In genomic region chr5:111135946-111136345, GRCh38 we compare ENCODE assay signal across 17 cellular contexts. TPM values are rescaled to one million over a fixed set of nuclear protein-coding genes. Genes with fewer than 3 reads are reported as not detected.
A peak's percentile ranks its signal among the peaks of the same experiment; 100 is the strongest.
DNase-seq lines count a peak whose midpoint lies in the region; ATAC-seq, FAIRE-seq and TF ChIP-seq lines count a peak whose summit lies in the region.
"Had no signal": no experiment of that assay in that cellular context is flagged by ENCODE, and none has a peak within 500 bp of the region (broad histone marks: within the 10 kb centered on the region; RNA-seq: fewer than 3 reads in every experiment).

No MANE protein-coding gene starts in this region.

- no peak overlapping the region for H2AK5ac ChIP-seq in H1 (ENCODE audit: low read depth, low read length)

- H2BK20ac ChIP-seq in H1 (ENCODE audit: low read length), result no peak overlapping the region

- H3K79me2 ChIP-seq in H1 (ENCODE audit: control insufficient read depth in 1 of 2, insufficient read depth in 2 of 2, low read length in 2 of 2) (no peaks in the 10 kb centered on the region), osteoblast (ENCODE audit: insufficient read depth, low read length) (no peaks in the 10 kb centered on the region)

- H4K8ac ChIP-seq in H1 (ENCODE audit: extremely low read depth, insufficient read depth, low read length), result no peak overlapping the region

- H4K5ac ChIP-seq in H1 (ENCODE audit: insufficient read length, low read depth, low read length), result no peak overlapping the region

- H3K9ac ChIP-seq in H1 (replicated peaks in 1 of 4; ENCODE audit: extremely low read depth in 1 of 4, low read depth in 3 of 4, low read length in 3 of 4), result no peak overlapping the region

- 91% methylated on average over 5 of the region's 5 CpGs; no CpG with 5 or more reads in 1 of the 2 experiments for WGBS in H1 (ENCODE audit: extremely low coverage in 1 of 2, insufficient coverage in 1 of 2, insufficient read length in 1 of 2, insufficient replicate concordance in 2 of 2, low coverage in 1 of 2, low lambda C conversion rate in 2 of 2, missing lambda C conversion rate in 1 of 2), 2 experiments

- H2BK120ac ChIP-seq in H1 (replicated peaks; ENCODE audit: low read depth, low read length), result no peak overlapping the region

- H2AFZ ChIP-seq in H1 (ENCODE audit: low read length) (0 out of 2 replicates have a peak overlapping the region, but pooled peaks have one; percentile 21), osteoblast (ENCODE audit: low read length) (no peak overlapping the region)

- no peak overlapping the region for H4K91ac ChIP-seq in H1 (replicated peaks; ENCODE audit: insufficient read length, low read length)

- CTCF ChIA-PET in H1 (lab: Charles Lee; ENCODE audit: partially characterized antibody), result interaction anchor here (0.7 to 1.1 kb wide), 2 partner anchors 18 to 134 kb away, joined by 3 to 4 read pairs; no protein-coding TSS in a partner anchor

- TF ChIP-seq POLR2A in H1 (IDR thresholded peaks at IDR 0.05; ENCODE audit: control extremely low read depth in 1 of 2, low read depth in 2 of 2, low read length in 2 of 2), result no peak

- peak; percentile 56 for DNase-seq in GM03348 (ENCODE audit: low spot score)
- peak; percentile 76 for DNase-seq in NCI-H226
- no peak for DNase-seq in H1 (ENCODE audit: low read depth in 1 of 2, low spot score in 2 of 2)
- DNase-seq in osteoblast (ENCODE audit: insufficient read length, low spot score, missing footprints), result peak; percentile 89
- no peak for DNase-seq in omental fat pad (ENCODE audit: low spot score)
- DNase-seq in DMS153 treated with DMSO at 0.1 percent for 48 hours (lab: John Stamatoyannopoulos, UW; ENCODE audit: unreplicated experiment), result no peak
- DNase-seq in DMS 273 treated with DMSO at 0.1 percent for 48 hours (lab: John Stamatoyannopoulos, UW), result no peak
- DNase-seq: activated naive CD4-positive, alpha-beta T cell treated with Interleukin-2 at 50 U/mL for 16 hours; CD8-positive, alpha-beta T cell; NCI-H1048; NCI-H446; stimulated activated CD4-positive, alpha-beta T cell treated with anti-CD3 and anti-CD28 coated beads, Interleukin-2, amount 100 ng/mL, for 48 hours; stimulated activated naive CD4-positive, alpha-beta T cell treated with Interleukin-2 at 50 U/mL for 16 hours; T-helper 9 cell had no signal

- H3K36me3 ChIP-seq in H1 (ENCODE audit: control insufficient read depth in 2 of 4, insufficient read depth in 4 of 4, low read length in 3 of 4) (no peaks in the 10 kb centered on the region), osteoblast (ENCODE audit: insufficient read depth, low read length) (no peaks in the 10 kb centered on the region)
- H3K36me3 ChIP-seq: esophagus muscularis mucosa, prostate gland had no signal

- H3K4me2 ChIP-seq in H1 (ENCODE audit: insufficient read depth in 1 of 2, low read depth in 2 of 2, low read length in 2 of 2) (no peak overlapping the region), osteoblast (ENCODE audit: insufficient read depth, low read length) (peak overlapping the region; percentile 58)

- peak overlapping the region; percentile 65; the same call in 1 of the 2 replicates for H2BK12ac ChIP-seq in H1 (ENCODE audit: low read depth, low read length)

- no peak overlapping the region for H3K27ac ChIP-seq in H1 (ENCODE audit: low read depth, low read length)
- H3K27ac ChIP-seq in osteoblast (ENCODE audit: low read depth, low read length), result no peak overlapping the region
- H3K27ac ChIP-seq: esophagus muscularis mucosa, prostate gland had no signal

- H4K20me1 ChIP-seq in H1 (replicated peaks in 1 of 2; ENCODE audit: control insufficient read depth in 1 of 2, insufficient read depth in 2 of 2, low read length in 2 of 2), result no peaks in the 10 kb centered on the region
- no peaks in the 10 kb centered on the region for H4K20me1 ChIP-seq in osteoblast (ENCODE audit: insufficient read depth, low read length)

- H3K4me3 ChIP-seq in H1 (ENCODE audit: extremely low read depth in 1 of 4, insufficient read depth in 2 of 4, low read depth in 3 of 4, low read length in 4 of 4) (no peak overlapping the region), osteoblast (ENCODE audit: insufficient read depth, low read length) (no peak overlapping the region)
- H3K4me3 ChIP-seq: esophagus muscularis mucosa, prostate gland had no signal

- H2BK5ac ChIP-seq in H1 (ENCODE audit: low read depth, low read length), result no peak overlapping the region

- no peak for TF ChIP-seq EP300 in H1 (IDR thresholded peaks at IDR 0.05; ENCODE audit: borderline replicate concordance in 1 of 2, low read depth in 2 of 2, low read length in 2 of 2)

- no peaks in the 10 kb centered on the region for H3K79me1 ChIP-seq in H1 (ENCODE audit: low read depth, low read length)

- H3K4ac ChIP-seq in H1 (replicated peaks; ENCODE audit: insufficient read length, low read depth, low read length), result no peak overlapping the region

- POLR2A ChIA-PET in H1 (lab: Charles Lee; ENCODE audit: partially characterized antibody), result interaction anchor here (1.3 kb wide), 1 partner anchor 10 kb away, joined by 3 read pairs; no protein-coding TSS in a partner anchor

- TF ChIP-seq CTCF in H1 (IDR thresholded peaks at IDR 0.05; ENCODE audit: control extremely low read depth in 1 of 3, insufficient read depth in 1 of 3, low read depth in 1 of 3, low read length in 3 of 3), result no peak
- no peak for TF ChIP-seq CTCF in osteoblast (IDR thresholded peaks at IDR 0.05; ENCODE audit: extremely low read depth, low read depth, low read length)
- TF ChIP-seq CTCF in omental fat pad (IDR thresholded peaks at IDR 0.05), result no peak

- no peaks in the 10 kb centered on the region for H3K23me2 ChIP-seq in H1 (ENCODE audit: low read depth, low read length)

- 0 out of 2 replicates have a peak overlapping the region, but pooled peaks have one; percentile 65 for H2BK15ac ChIP-seq in H1 (ENCODE audit: low read length)

- ATAC-seq in omental fat pad (ENCODE audit: low FRiP score) (no peak), GM18511 (IDR thresholded peaks at IDR 0.05; ENCODE audit: unreplicated experiment) (no peak)
- ATAC-seq: CD8-positive, alpha-beta T cell had no signal

- H3K23ac ChIP-seq in H1 (ENCODE audit: insufficient read length), result no peak overlapping the region

- TF ChIP-seq RAD21 in H1 (IDR thresholded peaks at IDR 0.05 in 1 of 2, conservative IDR thresholded peaks at IDR 0.05 in 1 of 2; ENCODE audit: low read depth in 2 of 2, low read length in 2 of 2), result no peak

- H3K4me1 ChIP-seq in H1 (replicated peaks in 1 of 4; ENCODE audit: control insufficient read depth in 3 of 4, insufficient read depth in 4 of 4, low read length in 3 of 4), result peaks cover 3 to 10% (median 7%) of the 10 kb centered on the region in 4 experiments
- peaks cover 44% of the 10 kb centered on the region for H3K4me1 ChIP-seq in osteoblast (ENCODE audit: insufficient read depth, low read length)
- H3K4me1 ChIP-seq: esophagus muscularis mucosa, prostate gland had no signal

- H3K27me3 ChIP-seq in H1 (replicated peaks in 1 of 4; ENCODE audit: control insufficient read depth in 3 of 4, extremely low read depth in 1 of 4, insufficient read depth in 3 of 4, low read length in 3 of 4), result no peaks in the 10 kb centered on the region
- no peaks in the 10 kb centered on the region for H3K27me3 ChIP-seq in osteoblast (ENCODE audit: insufficient read depth, low read length)

- H3K14ac ChIP-seq in H1 (ENCODE audit: insufficient read length), result no peak overlapping the region

- no peak for FAIRE-seq in H1 (lab: Jason Lieb, UNC)

- no peaks in the 10 kb centered on the region for H3K9me3 ChIP-seq in H1 (ENCODE audit: insufficient read depth in 2 of 2, low read depth in 1 of 2, low read length in 1 of 2)
- no peaks in the 10 kb centered on the region for H3K9me3 ChIP-seq in osteoblast (ENCODE audit: low read depth, low read length)
- H3K9me3 ChIP-seq: esophagus muscularis mucosa, prostate gland had no signal

- no peak overlapping the region for H3K56ac ChIP-seq in H1 (replicated peaks; ENCODE audit: insufficient read length, low read depth, low read length)

- no peak overlapping the region for H3K18ac ChIP-seq in H1 (ENCODE audit: extremely low read depth, low read length)

TF ChIP-seq in H1, 55 proteins besides CTCF, POLR2A, EP300 and RAD21:
- TF ChIP-seq TAF7 (optimal IDR thresholded peaks at IDR 0.05; ENCODE audit: borderline replicate concordance, low read depth, low read length) (no peak), MAFK (IDR thresholded peaks at IDR 0.05; ENCODE audit: low read depth, low read length) (no peak), SRF (IDR thresholded peaks at IDR 0.05; ENCODE audit: low read depth, low read length) (no peak), SIN3A (conservative IDR thresholded peaks at IDR 0.05 in 1 of 2, IDR thresholded peaks at IDR 0.05 in 1 of 2; ENCODE audit: low read depth in 1 of 2, low read length in 2 of 2) (no peak)
TF ChIP-seq in H1: peak in this region for 0.

RNA-seq across cellular contexts. Expression of gene WDR36, which starts 43.8 kb away (rescaled TPM):
- total RNA-seq in H1 (2021; fragmentation: NEBNext Ultra II Directional; extraction: Animal tissue kit (Norgen Biotek cat#: 25700)), result 41.8 and 43.7 TPM in 2 replicates
- 6.9 and 9.3 TPM in 2 replicates for polyA plus RNA-seq in H1 (2011; rRNA removed)
- polyA plus RNA-seq in H1 (2011; cell fraction: cytosol; rRNA removed), result 10.6 TPM
- polyA plus RNA-seq in H1 (2011; cell fraction: nucleus; rRNA removed), result 12.9 TPM
- 9.9 to 24.1 TPM (median 13.2 TPM) in 4 replicates for polyA plus RNA-seq in H1 (2012, experiment 1 of 2)
- polyA plus RNA-seq in H1 (2012, experiment 2 of 2), result 1.1 TPM
- polyA plus RNA-seq in H1 (2013, experiment 1 of 2), result 19.2 TPM
- polyA plus RNA-seq in H1 (2013, experiment 2 of 2), result 18.7 TPM
- 47.0 and 59.6 TPM in 2 replicates for polyA minus RNA-seq in H1 (2011; rRNA and poly(A)+ RNA removed)
- polyA minus RNA-seq in H1 (2011; cell fraction: cytosol; rRNA and poly(A)+ RNA removed), result 28.5 TPM
- 107 TPM for polyA minus RNA-seq in H1 (2011; cell fraction: nucleus; rRNA and poly(A)+ RNA removed)
- total RNA-seq in osteoblast (44.5 and 44.8 TPM in 2 replicates), omental fat pad (10 to 100 TPM; 26.6 to 55.1 (median 30.5) TPM)

Comparison
In these comparisons a context has a peak if more than half of its experiments do, and no peak if none do; other contexts are left out.
1. DNase-seq: peak in GM03348 (single experiment), NCI-H226 (single experiment) and osteoblast (single experiment); none in H1 (0 of 2), omental fat pad (single experiment), DMS153 treated with DMSO at 0.1 percent for 48 hours (single experiment) and DMS 273 treated with DMSO at 0.1 percent for 48 hours (single experiment).